Comparison of ENCODE assay signal across 20 cellular contexts in the genomic region with DNA sequence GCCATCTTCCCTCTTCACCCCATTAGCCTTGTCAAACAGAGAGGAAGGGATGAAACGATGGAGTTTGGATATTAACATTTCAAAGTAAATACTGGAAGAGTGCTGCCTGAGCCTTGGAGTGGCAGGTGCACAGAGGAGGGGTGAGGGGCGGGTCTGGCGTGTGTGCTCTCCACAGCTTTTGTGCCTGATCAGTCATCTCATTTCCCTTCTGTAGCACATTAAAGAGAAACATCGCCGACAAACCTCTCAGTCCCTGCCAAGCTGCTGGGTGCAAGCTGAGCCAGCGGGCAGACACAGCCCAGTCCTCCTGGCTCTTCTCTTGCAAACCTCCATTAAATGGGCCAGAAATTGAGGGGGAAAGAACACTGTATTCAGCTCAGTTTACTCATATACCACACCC.
DNase-seq lines count a peak whose midpoint lies in the region; ATAC-seq and TF ChIP-seq lines count a peak whose summit lies in the region.
"Had no signal": no experiment of that assay in that cellular context is flagged by ENCODE, and none has a peak within 500 bp of the region (broad histone marks: within the 10 kb centered on the region; RNA-seq: fewer than 3 reads in every experiment).

No MANE protein-coding gene starts in this region.

- no peaks in the 10 kb centered on the region for H3K36me3 Mint-ChIP-seq in CD4-positive, alpha-beta T cell (ENCODE audit: low read depth)
- H3K36me3 Mint-ChIP-seq: activated naive CD8-positive, alpha-beta T cell treated with anti-CD3 and anti-CD28 coated beads, Interleukin-2, amount 10 ng/mL, durations not matched to agents 7 days and 5 days had no signal

- no peaks in the 10 kb centered on the region for H3K4me1 Mint-ChIP-seq in CD4-positive, alpha-beta T cell (ENCODE audit: low read depth)
- H3K4me1 Mint-ChIP-seq: activated CD4-positive, alpha-beta T cell treated with anti-CD3 and anti-CD28 coated beads, Interleukin-2, amount 10 ng/mL, durations not matched to agents 7 days and 5 days; activated naive CD8-positive, alpha-beta T cell treated with anti-CD3 and anti-CD28 coated beads, Interleukin-2, amount 10 ng/mL, durations not matched to agents 7 days and 5 days had no signal

- POLR2A ChIA-PET in CD4-positive, alpha-beta T cell (lab: Charles Lee) = no interaction called here

- no peaks in the 10 kb centered on the region for H3K9me3 ChIP-seq in CD4-positive, alpha-beta T cell (ENCODE audit: control insufficient read depth, low read length)
- H3K9me3 ChIP-seq: HAP-1, MG63, psoas muscle, SJSA1, vagina had no signal

- H3K27ac Mint-ChIP-seq in CD4-positive, alpha-beta T cell = no peak overlapping the region
- H3K27ac Mint-ChIP-seq: activated CD4-positive, alpha-beta T cell treated with anti-CD3 and anti-CD28 coated beads, Interleukin-2, amount 10 ng/mL, durations not matched to agents 7 days and 5 days; activated naive CD8-positive, alpha-beta T cell treated with anti-CD3 and anti-CD28 coated beads, Interleukin-2, amount 10 ng/mL, durations not matched to agents 7 days and 5 days; activated T-cell treated with anti-CD3 and anti-CD28 coated beads, Interleukin-2, amount 50 U/mL, for 24 hours had no signal

- no peak for ATAC-seq in left lobe of liver
- ATAC-seq in CD4-positive, alpha-beta T cell (ENCODE audit: poor library complexity) = no peak
- ATAC-seq: stimulated activated naive CD8-positive, alpha-beta T cell treated with anti-CD3 and anti-CD28 coated beads, Interleukin-15, Interleukin-2, amounts not matched to agents 100 U/mL and 50 U/mL, for 24 hours had no signal

- H3K9me3 Mint-ChIP-seq in CD4-positive, alpha-beta T cell = no peaks in the 10 kb centered on the region
- H3K9me3 Mint-ChIP-seq: activated CD4-positive, alpha-beta T cell treated with anti-CD3 and anti-CD28 coated beads, Interleukin-2, amount 10 ng/mL, durations not matched to agents 7 days and 5 days; activated naive CD8-positive, alpha-beta T cell treated with anti-CD3 and anti-CD28 coated beads, Interleukin-2, amount 10 ng/mL, durations not matched to agents 7 days and 5 days; activated T-cell treated with anti-CD3 and anti-CD28 coated beads, Interleukin-2, amount 50 U/mL, for 24 hours had no signal

- CTCF ChIA-PET in CD4-positive, alpha-beta T cell (lab: Charles Lee) = interaction anchor here (0.7 to 1.2 kb wide), 2 partner anchors 37 to 936 kb away, joined by 3 read pairs; no protein-coding TSS in a partner anchor

- DNase-seq in COR-L47 (lab: John Stamatoyannopoulos, UW) (peak; percentile 45), NCI-H1417 (lab: John Stamatoyannopoulos, UW) (peak; percentile 58 to 84 (median 84)), NCI-H345 treated with DMSO at 0.1 percent for 48 hours (lab: John Stamatoyannopoulos, UW; ENCODE audit: unreplicated experiment) (peak; percentile 77), cerebellar cortex (ENCODE audit: low spot score) (peak; percentile 46), GDM1 (lab: John Stamatoyannopoulos, UW) (no peak), left lobe of liver (ENCODE audit: low spot score) (no peak), activated gamma-delta T cell (lab: John Stamatoyannopoulos, UW) (no peak)
- no peak for DNase-seq in CD4-positive, alpha-beta T cell
- DNase-seq: ACHN; activated CD4-positive, alpha-beta T cell treated with anti-CD3 and anti-CD28 coated beads, Interleukin-2, amount 10 ng/mL, durations not matched to agents 7 days and 5 days; activated naive CD8-positive, alpha-beta T cell treated with anti-CD3 and anti-CD28 coated beads, Interleukin-2, amount 10 ng/mL, durations not matched to agents 7 days and 5 days; activated T-cell treated with anti-CD3 and anti-CD28 coated beads, Interleukin-2, amount 50 U/mL, for 24 hours; MG63; psoas muscle; stimulated activated naive CD8-positive, alpha-beta T cell treated with anti-CD3 and anti-CD28 coated beads, Interleukin-15, Interleukin-2, amounts not matched to agents 100 U/mL and 50 U/mL, for 24 hours; T1000 had no signal

- H3K27me3 Mint-ChIP-seq in CD4-positive, alpha-beta T cell = no peaks in the 10 kb centered on the region

- H3K27me3 ChIP-seq in CD4-positive, alpha-beta T cell (ENCODE audit: control insufficient read depth, insufficient read depth, low read length) = no peaks in the 10 kb centered on the region
- H3K27me3 ChIP-seq: cardiac muscle cell, vagina had no signal

- intact Hi-C loops in CD4-positive, alpha-beta T cell (cut with DNase I, micrococcal nuclease) = no loop called here

- no peak overlapping the region for H3K27ac ChIP-seq in CD4-positive, alpha-beta T cell (ENCODE audit: low read depth, low read length)
- H3K27ac ChIP-seq: cardiac muscle cell, psoas muscle, SJSA1, vagina had no signal

- TF ChIP-seq CTCF in CD4-positive, alpha-beta T cell (IDR thresholded peaks at IDR 0.05) = no peak

- H3K4me3 Mint-ChIP-seq in CD4-positive, alpha-beta T cell = no peak overlapping the region
- H3K4me3 Mint-ChIP-seq: activated CD4-positive, alpha-beta T cell treated with anti-CD3 and anti-CD28 coated beads, Interleukin-2, amount 10 ng/mL, durations not matched to agents 7 days and 5 days; activated naive CD8-positive, alpha-beta T cell treated with anti-CD3 and anti-CD28 coated beads, Interleukin-2, amount 10 ng/mL, durations not matched to agents 7 days and 5 days; activated T-cell treated with anti-CD3 and anti-CD28 coated beads, Interleukin-2, amount 50 U/mL, for 24 hours had no signal

Comparison
In these comparisons a context has a peak if more than half of its experiments do, and no peak if none do; other contexts are left out.
1. DNase-seq: peak in COR-L47 (single experiment), NCI-H1417 (3 of 3), NCI-H345 treated with DMSO at 0.1 percent for 48 hours (single experiment) and cerebellar cortex (single experiment); none in GDM1 (single experiment), left lobe of liver (single experiment), activated gamma-delta T cell (single experiment) and CD4-positive, alpha-beta T cell (0 of 10).